12 cellular contexts compared by ENCODE assay signal in genomic region chr2:159123786-159124185, GRCh38.
DNase-seq lines count a peak whose midpoint lies in the region; ATAC-seq, FAIRE-seq and TF ChIP-seq lines count a peak whose summit lies in the region.
"Had no signal": no experiment of that assay in that cellular context is flagged by ENCODE, and none has a peak within 500 bp of the region (broad histone marks: within the 10 kb centered on the region; RNA-seq: fewer than 3 reads in every experiment).

No MANE protein-coding gene starts in this region.

- H3K27ac ChIP-seq in GM23338 (ENCODE audit: low read depth) (0 out of 2 replicates have a peak overlapping the region, but pooled peaks have one; percentile 53), RWPE2 (ENCODE audit: poor library complexity, severe bottlenecking) (peak overlapping the region; percentile 93), keratinocyte (ENCODE audit: control insufficient read depth, insufficient read depth, low read length) (peak overlapping the region; percentile 87)
- H3K27ac ChIP-seq: KMS-11 had no signal

- H3K9me3 ChIP-seq in RWPE2 (ENCODE audit: severe bottlenecking) (no peaks in the 10 kb centered on the region), keratinocyte (ENCODE audit: control insufficient read depth, low read depth, low read length) (no peaks in the 10 kb centered on the region)

- H3K27me3 ChIP-seq in GM23338 (ENCODE audit: insufficient read depth) (no peaks in the 10 kb centered on the region), RWPE2 (ENCODE audit: insufficient read depth, poor library complexity, severe bottlenecking) (no peaks in the 10 kb centered on the region), keratinocyte (ENCODE audit: control insufficient read depth, extremely low read depth, insufficient read depth, low read length) (no peaks in the 10 kb centered on the region)

- H2AFZ ChIP-seq in GM23338 (no peak overlapping the region), keratinocyte (ENCODE audit: control insufficient read depth, low read length) (no peak overlapping the region)

- no peak for FAIRE-seq in keratinocyte (lab: Jason Lieb, UNC)
- FAIRE-seq: bronchial epithelial cell had no signal

- H3K4me3 ChIP-seq in GM23338 = no peak overlapping the region
- H3K4me3 ChIP-seq in RWPE2 (ENCODE audit: severe bottlenecking) = no peak overlapping the region
- no peak overlapping the region for H3K4me3 ChIP-seq in keratinocyte (ENCODE audit: control insufficient read depth in 2 of 3, extremely low read depth in 1 of 3, insufficient read depth in 2 of 3, low read depth in 1 of 3, low read length in 3 of 3)

- peak overlapping the region; percentile 10; the same call in 1 of the 2 replicates for H3K27ac Mint-ChIP-seq in GM23338
- peak overlapping the region; percentile 0 for H3K27ac Mint-ChIP-seq in stimulated activated memory B cell treated with anti-CD40 and anti-IgM and Interleukin-4, amounts not matched to agents 10 μg/mL and 1 μg/mL and 100 μg/mL, for 72 hours

- H3K9ac ChIP-seq in keratinocyte (ENCODE audit: control insufficient read depth, extremely low read depth, insufficient read depth, low read length) = peak overlapping the region; percentile 70
- H3K9ac ChIP-seq: KMS-11 had no signal

- H3K9me1 ChIP-seq in keratinocyte (ENCODE audit: control insufficient read depth, extremely low read depth, insufficient read depth, low read length) = no peaks in the 10 kb centered on the region

- dilution Hi-C loops in keratinocyte (cut with MboI; ENCODE audit: extremely low pct_ligation_motif_present, low sequenced_read_pairs) = no loop called here

- H3K9me3 Mint-ChIP-seq in GM23338 = no peaks in the 10 kb centered on the region
- no peaks in the 10 kb centered on the region for H3K9me3 Mint-ChIP-seq in stimulated activated memory B cell treated with anti-CD40 and anti-IgM and Interleukin-4, amounts not matched to agents 10 μg/mL and 1 μg/mL and 100 μg/mL, for 72 hours

- H3F3A ChIP-seq in GM23338 (replicated peaks; ENCODE audit: low read depth) = no peaks in the 10 kb centered on the region

- no peak overlapping the region for H3K4me3 Mint-ChIP-seq in GM23338
- H3K4me3 Mint-ChIP-seq in stimulated activated memory B cell treated with anti-CD40 and anti-IgM and Interleukin-4, amounts not matched to agents 10 μg/mL and 1 μg/mL and 100 μg/mL, for 72 hours = no peak overlapping the region
- H3K4me3 Mint-ChIP-seq: activated CD4-positive, alpha-beta T cell treated with anti-CD3 and anti-CD28 coated beads for 36 hours had no signal

- H3K4me1 ChIP-seq in GM23338 (ENCODE audit: insufficient read depth) (no peaks in the 10 kb centered on the region), RWPE2 (ENCODE audit: insufficient read depth, poor library complexity, severe bottlenecking) (peaks cover 28% of the 10 kb centered on the region), keratinocyte (ENCODE audit: control insufficient read depth, extremely low read depth, insufficient read depth, low read length) (peaks cover 35% of the 10 kb centered on the region)

- no peaks in the 10 kb centered on the region for H3K9me2 ChIP-seq in GM23338 (ENCODE audit: insufficient read depth)

- peaks cover 12% of the 10 kb centered on the region for H3K27me3 Mint-ChIP-seq in GM23338 (ENCODE audit: insufficient read depth, low read depth, poor library complexity)
- no peaks in the 10 kb centered on the region for H3K27me3 Mint-ChIP-seq in stimulated activated memory B cell treated with anti-CD40 and anti-IgM and Interleukin-4, amounts not matched to agents 10 μg/mL and 1 μg/mL and 100 μg/mL, for 72 hours
- H3K27me3 Mint-ChIP-seq: activated CD4-positive, alpha-beta T cell treated with anti-CD3 and anti-CD28 coated beads for 36 hours had no signal

- H3K79me2 ChIP-seq in GM23338 (replicated peaks; ENCODE audit: insufficient read depth) (no peaks in the 10 kb centered on the region), keratinocyte (ENCODE audit: control insufficient read depth, insufficient read depth, low read length) (peaks cover 48% of the 10 kb centered on the region)

- H3K36me3 ChIP-seq in GM23338 (ENCODE audit: insufficient read depth) (no peaks in the 10 kb centered on the region), RWPE2 (ENCODE audit: low read depth) (0 out of 2 replicates have a peak, but pooled peaks cover 3% of the 10 kb centered on the region), keratinocyte (ENCODE audit: control insufficient read depth in 2 of 2, extremely low read depth in 1 of 2, insufficient read depth in 2 of 2, low read length in 2 of 2) (peaks cover 2 to 9% of the 10 kb centered on the region in 2 experiments)

- no peaks in the 10 kb centered on the region for H3K36me3 Mint-ChIP-seq in GM23338 (ENCODE audit: low read depth)
- H3K36me3 Mint-ChIP-seq in stimulated activated memory B cell treated with anti-CD40 and anti-IgM and Interleukin-4, amounts not matched to agents 10 μg/mL and 1 μg/mL and 100 μg/mL, for 72 hours = no peaks in the 10 kb centered on the region

- H4K20me1 ChIP-seq in GM23338 (replicated peaks; ENCODE audit: insufficient read depth) (no peaks in the 10 kb centered on the region), keratinocyte (ENCODE audit: control insufficient read depth, extremely low read depth, insufficient read depth, low read length) (no peaks in the 10 kb centered on the region)

- no peak for ATAC-seq in GM23338
- no peak for ATAC-seq in RWPE2 (ENCODE audit: low read depth)
- no peak for ATAC-seq in stimulated activated memory B cell treated with anti-CD40 and anti-IgM and Interleukin-4, amounts not matched to agents 10 μg/mL and 1 μg/mL and 100 μg/mL, for 72 hours

- no peak for DNase-seq in GM23338 (ENCODE audit: low spot score)
- no peak for DNase-seq in RWPE2 (ENCODE audit: low spot score)
- DNase-seq in keratinocyte (ENCODE audit: low read depth, low spot score) = no peak
- DNase-seq in NCI-H1436 treated with DMSO at 0.1 percent for 48 hours (lab: John Stamatoyannopoulos, UW) = no peak
- no peak for DNase-seq in activated CD4-positive, alpha-beta T cell treated with anti-CD3 and anti-CD28 coated beads, Interleukin-2, amount 50 U/mL, for 4 hours
- no peak for DNase-seq in NCI-H1417 (lab: John Stamatoyannopoulos, UW)
- DNase-seq: activated CD4-positive, alpha-beta T cell treated with anti-CD3 and anti-CD28 coated beads for 36 hours; NCI-H2029 treated with DMSO at 0.1 percent for 48 hours; retina had no signal

- H3K4me2 ChIP-seq in GM23338 (no peak overlapping the region), keratinocyte (ENCODE audit: control insufficient read depth, extremely low read depth, insufficient read depth, low read depth, low read length) (no peak overlapping the region)
- H3K4me2 ChIP-seq: KMS-11 had no signal

- TF ChIP-seq CTCF in GM23338 (conservative IDR thresholded peaks at IDR 0.05; ENCODE audit: low read depth in 2 of 2) (no peak), RWPE2 (IDR thresholded peaks at IDR 0.05; ENCODE audit: poor library complexity, severe bottlenecking) (no peak), keratinocyte (optimal IDR thresholded peaks at IDR 0.05 in 1 of 3, IDR thresholded peaks at IDR 0.05 in 1 of 3, conservative IDR thresholded peaks at IDR 0.05 in 1 of 3; ENCODE audit: extremely low read depth in 1 of 3, insufficient read depth in 2 of 3, low read length in 3 of 3) (no peak)

- peaks cover 12% of the 10 kb centered on the region; the same call in 2 of the 3 replicates for H3K4me1 Mint-ChIP-seq in GM23338
- peaks cover 10% of the 10 kb centered on the region for H3K4me1 Mint-ChIP-seq in stimulated activated memory B cell treated with anti-CD40 and anti-IgM and Interleukin-4, amounts not matched to agents 10 μg/mL and 1 μg/mL and 100 μg/mL, for 72 hours

TF ChIP-seq in GM23338, 12 proteins besides CTCF, POLR2A, EP300 and RAD21 (continues in another document):
- no peak for TF ChIP-seq ZNF114 (CRISPR knock-in tag; IDR thresholded peaks at IDR 0.05)
